ENCODE assay signal across 18 cellular contexts in the genomic region with DNA sequence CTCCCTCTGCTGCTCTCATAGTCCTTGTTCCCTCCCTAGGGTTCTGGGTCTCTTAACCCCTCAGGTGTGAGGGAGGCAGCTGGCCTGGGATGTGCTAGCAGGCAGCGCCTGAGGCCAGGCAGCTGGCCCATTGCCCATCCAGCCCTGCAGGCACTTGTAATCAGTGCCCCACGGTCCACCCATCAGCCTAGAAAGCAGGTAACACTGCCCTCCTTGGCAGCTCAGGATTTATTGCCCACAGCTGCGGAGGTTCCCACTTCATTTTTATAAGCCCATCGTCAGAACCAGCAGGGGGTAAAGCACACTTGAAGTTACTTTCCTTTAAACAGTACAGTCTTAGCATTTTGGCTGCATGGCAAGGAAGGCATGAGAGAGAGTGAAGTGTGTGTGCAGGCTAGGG.
A peak's percentile ranks its signal among the peaks of the same experiment; 100 is the strongest.
DNase-seq lines count a peak whose midpoint lies in the region; ATAC-seq and TF ChIP-seq lines count a peak whose summit lies in the region.
"Had no signal": no experiment of that assay in that cellular context is flagged by ENCODE, and none has a peak within 500 bp of the region (broad histone marks: within the 10 kb centered on the region; RNA-seq: fewer than 3 reads in every experiment).

No MANE protein-coding gene starts in this region.

- no peaks in the 10 kb centered on the region for H3K9me3 Mint-ChIP-seq in type B pancreatic cell
- H3K9me3 Mint-ChIP-seq: activated naive CD8-positive, alpha-beta T cell treated with anti-CD3 and anti-CD28 coated beads, Interleukin-2, amount 50 U/mL, for 24 hours; neural crest cell had no signal

- DNase-seq in COLO668 (lab: John Stamatoyannopoulos, UW; ENCODE audit: unreplicated experiment) (peak; percentile 99), NCI-H128 (lab: John Stamatoyannopoulos, UW; ENCODE audit: unreplicated experiment) (peak; percentile 89), NCI-H510A (lab: John Stamatoyannopoulos, UW) (peak; percentile 91), dorsolateral prefrontal cortex (no peak), HuH-7 (ENCODE audit: low spot score) (no peak), type B pancreatic cell (ENCODE audit: extremely low spot score, unreplicated experiment) (no peak)
- DNase-seq: activated CD4-positive, alpha-beta T cell treated with anti-CD3 and anti-CD28 coated beads for 36 hours; activated naive CD8-positive, alpha-beta T cell treated with anti-CD3 and anti-CD28 coated beads, Interleukin-2, amount 50 U/mL, for 24 hours; Calu3; central memory CD4-positive, alpha-beta T cell; Peyer's patch; stimulated activated naive CD4-positive, alpha-beta T cell; T-helper 17 cell had no signal

- no peaks in the 10 kb centered on the region for H3K36me3 Mint-ChIP-seq in type B pancreatic cell

- H3K4me3 Mint-ChIP-seq in type B pancreatic cell, result no peak overlapping the region
- H3K4me3 Mint-ChIP-seq: activated CD4-positive, alpha-beta T cell treated with anti-CD3 and anti-CD28 coated beads for 36 hours; activated naive CD8-positive, alpha-beta T cell treated with anti-CD3 and anti-CD28 coated beads, Interleukin-2, amount 50 U/mL, for 24 hours; neural crest cell; T-helper 17 cell had no signal

- intact Hi-C loops in dorsolateral prefrontal cortex (cut with DNase I), result no loop called here

- peaks cover 15% of the 10 kb centered on the region for H3K4me1 Mint-ChIP-seq in type B pancreatic cell (ENCODE audit: unreplicated experiment)
- H3K4me1 Mint-ChIP-seq: activated CD4-positive, alpha-beta T cell treated with anti-CD3 and anti-CD28 coated beads for 36 hours; activated naive CD8-positive, alpha-beta T cell treated with anti-CD3 and anti-CD28 coated beads, Interleukin-2, amount 50 U/mL, for 24 hours; neural crest cell; T-helper 17 cell had no signal

- peak overlapping the region in 38 of 59 donors; percentile 5 to 78 (median 50) for H3K27ac ChIP-seq in dorsolateral prefrontal cortex
- H3K27ac ChIP-seq: Peyer's patch had no signal

- ATAC-seq in GM19023 (IDR thresholded peaks at IDR 0.05; ENCODE audit: unreplicated experiment) (no peak), HG03432 (IDR thresholded peaks at IDR 0.05; ENCODE audit: unreplicated experiment) (no peak)
- ATAC-seq: activated CD4-positive, alpha-beta T cell treated with anti-CD3 and anti-CD28 coated beads for 36 hours; activated naive CD8-positive, alpha-beta T cell treated with anti-CD3 and anti-CD28 coated beads, Interleukin-2, amount 50 U/mL, for 24 hours; sciatic nerve; T-helper 17 cell had no signal

- no peak for TF ChIP-seq CTCF in dorsolateral prefrontal cortex (IDR thresholded peaks at IDR 0.05 in 54 of 56, conservative IDR thresholded peaks at IDR 0.05 in 2 of 56; ENCODE audit: low read depth in 1 of 56, partially characterized antibody in 56 of 56)
- TF ChIP-seq CTCF in type B pancreatic cell (conservative IDR thresholded peaks at IDR 0.05), result no peak

- H3K27ac Mint-ChIP-seq in type B pancreatic cell, result no peak overlapping the region
- H3K27ac Mint-ChIP-seq: activated CD4-positive, alpha-beta T cell treated with anti-CD3 and anti-CD28 coated beads for 36 hours; activated naive CD8-positive, alpha-beta T cell treated with anti-CD3 and anti-CD28 coated beads, Interleukin-2, amount 50 U/mL, for 24 hours; T-helper 17 cell had no signal

- peaks cover 31% of the 10 kb centered on the region for H3K27me3 Mint-ChIP-seq in type B pancreatic cell
- H3K27me3 Mint-ChIP-seq: activated CD4-positive, alpha-beta T cell treated with anti-CD3 and anti-CD28 coated beads for 36 hours had no signal

- peaks cover 0 to 15% (median 0%) of the 10 kb centered on the region in 45 donors for H3K27me3 ChIP-seq in dorsolateral prefrontal cortex
- H3K27me3 ChIP-seq: Peyer's patch had no signal

- no peak overlapping the region for H3K4me3 ChIP-seq in dorsolateral prefrontal cortex
- H3K4me3 ChIP-seq: lung, Peyer's patch had no signal

Comparison
In these comparisons a context has a peak if more than half of its experiments do, and no peak if none do; other contexts are left out.
1. DNase-seq: peak in COLO668 (single experiment), NCI-H128 (single experiment) and NCI-H510A (single experiment); none in dorsolateral prefrontal cortex (0 of 10), HuH-7 (single experiment) and type B pancreatic cell (single experiment).